8 cellular contexts compared by ENCODE assay signal in the genomic region with DNA sequence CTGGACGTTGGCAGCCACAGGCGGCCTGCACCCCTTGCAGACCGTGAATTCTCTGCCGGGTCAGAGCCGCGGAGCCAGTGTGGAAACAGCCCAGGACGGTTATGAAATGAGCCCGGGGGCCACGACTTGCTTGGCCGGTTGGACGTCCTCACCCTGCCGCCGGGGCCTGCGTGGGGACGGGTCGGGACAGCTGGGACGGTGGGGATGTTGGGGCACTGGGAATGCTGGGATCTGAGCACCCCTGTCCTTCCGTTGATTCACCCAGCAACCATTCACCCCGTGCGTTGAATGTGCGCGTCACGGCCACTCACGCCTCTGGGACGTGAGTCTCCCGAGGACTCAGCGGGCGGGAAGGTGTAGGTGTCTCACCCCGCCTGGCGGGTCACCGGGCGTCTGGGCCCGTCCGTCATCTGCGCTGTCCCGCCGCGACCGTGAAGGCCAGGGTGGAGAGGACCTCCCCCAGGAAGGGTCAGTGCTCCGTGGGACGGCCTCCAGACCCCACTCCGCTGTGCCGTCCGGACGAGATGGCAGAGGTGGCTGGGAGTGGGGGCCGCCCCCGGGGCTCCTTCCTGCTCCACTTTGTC. TPM values are rescaled to one million over a fixed set of nuclear protein-coding genes. Genes with fewer than 3 reads are reported as not detected.
DNase-seq lines count a peak whose midpoint lies in the region; ATAC-seq and TF ChIP-seq lines count a peak whose summit lies in the region.

No MANE protein-coding gene starts in this region.

- TF ChIP-seq POLR2A in prostate gland (IDR thresholded peaks at IDR 0.05): no peak

- H3K4me3 ChIP-seq in prostate gland: peak overlapping the region; percentile 51

- no peaks in the 10 kb centered on the region for H3K9me3 ChIP-seq in prostate gland

- peak; percentile 51 for ATAC-seq in GM18909 (IDR thresholded peaks at IDR 0.05; ENCODE audit: poor library complexity, unreplicated experiment)
- peak; percentile 42 for ATAC-seq in HG03135 (IDR thresholded peaks at IDR 0.05; ENCODE audit: unreplicated experiment)

- H3K27ac ChIP-seq in prostate gland: peak overlapping the region; percentile 50 to 63

- under 1% methylated on average over 37 of the region's 47 CpGs for WGBS in prostate gland

- DNase-seq in activated T-cell treated with anti-CD3 and anti-CD28 coated beads for 1 hour (ENCODE audit: low read depth): peak; percentile 12
- peak; percentile 50 for DNase-seq in glomerular visceral epithelial cell (ENCODE audit: extremely low spot score)
- DNase-seq in prostate gland (ENCODE audit: low spot score): peak; percentile 42
- DNase-seq in A172 (ENCODE audit: low spot score): no peak
- no peak for DNase-seq in SKM-1 treated with dmso at 0.1 percent for 144 hours (lab: John Stamatoyannopoulos, UW; ENCODE audit: unreplicated experiment)
- no peak for DNase-seq in NOMO-1 treated with dmso at 0.1 percent for 144 hours (lab: John Stamatoyannopoulos, UW; ENCODE audit: unreplicated experiment)

- H3K36me3 ChIP-seq in prostate gland: no peaks in the 10 kb centered on the region

- no peak for TF ChIP-seq CTCF in prostate gland (IDR thresholded peaks at IDR 0.05)

- no peaks in the 10 kb centered on the region for H3K4me1 ChIP-seq in prostate gland (replicated peaks)

- no peaks in the 10 kb centered on the region for H3K27me3 ChIP-seq in prostate gland (replicated peaks; ENCODE audit: insufficient read depth)

- intact Hi-C loops in prostate gland (cut with DNase I): no loop called here

RNA-seq across cellular contexts. Expression of a gene that starts 4.5 kb away (rescaled TPM):
- 10 to 100 TPM; 12.9 to 20.8 TPM for total RNA-seq in prostate gland
- total RNA-seq in A172 (2014; rRNA removed; shearing (Covaris generic)): 20.3 and 22.4 TPM in 2 replicates

RNA-seq across cellular contexts. Expression of a gene that starts 41.9 kb away (rescaled TPM):
- 10 to 100 TPM; 43.9 to 69.6 TPM for total RNA-seq in prostate gland
- total RNA-seq in A172 (2014; rRNA removed; shearing (Covaris generic)): 62.6 and 67.0 TPM in 2 replicates

Comparison
In these comparisons a context has a peak if more than half of its experiments do, and no peak if none do; other contexts are left out.
1. DNase-seq: peak in activated T-cell treated with anti-CD3 and anti-CD28 coated beads for 1 hour (single experiment), glomerular visceral epithelial cell (single experiment) and prostate gland (single experiment); none in A172 (single experiment), SKM-1 treated with dmso at 0.1 percent for 144 hours (single experiment) and NOMO-1 treated with dmso at 0.1 percent for 144 hours (single experiment).